11 cellular contexts compared by ENCODE assay signal in the genomic region with DNA sequence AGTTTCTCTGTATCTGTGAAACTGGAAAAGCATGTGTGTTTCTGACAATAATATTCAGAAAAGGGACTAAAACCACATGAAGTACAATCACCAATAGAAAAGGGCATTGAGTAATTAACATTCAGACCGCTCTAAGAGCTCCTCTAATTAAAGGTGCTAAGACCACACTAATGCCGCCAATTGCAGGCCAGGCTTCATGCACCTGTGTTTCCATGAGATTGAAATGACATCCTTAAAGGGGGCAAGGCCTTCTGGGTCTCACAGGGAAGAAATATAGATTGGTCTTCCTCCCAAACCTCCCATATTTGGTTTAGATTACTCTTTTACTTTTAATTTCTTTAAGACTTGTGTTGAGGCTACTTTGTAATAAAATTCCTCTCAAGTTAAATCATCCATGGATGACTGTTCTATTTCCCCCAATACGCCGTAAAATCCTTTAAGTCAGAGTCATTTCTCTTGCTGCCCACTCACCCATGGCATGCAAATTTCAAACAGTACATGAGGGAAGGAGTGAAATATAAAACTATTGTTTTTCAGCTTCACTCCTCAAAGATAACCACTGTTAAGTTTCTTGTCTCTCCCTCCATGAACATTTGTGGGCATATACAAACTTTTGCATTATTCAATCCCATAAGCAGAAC.
DNase-seq lines count a peak whose midpoint lies in the region; ATAC-seq and TF ChIP-seq lines count a peak whose summit lies in the region.
"Had no signal": no experiment of that assay in that cellular context is flagged by ENCODE, and none has a peak within 500 bp of the region (broad histone marks: within the 10 kb centered on the region; RNA-seq: fewer than 3 reads in every experiment).

No MANE protein-coding gene starts in this region.

- H3K4me1 Mint-ChIP-seq in activated CD8-positive, alpha-beta memory T cell treated with anti-CD3 and anti-CD28 coated beads, Interleukin-2, amount 10 ng/mL, durations not matched to agents 7 days and 5 days: no peaks in the 10 kb centered on the region

- ATAC-seq in GM21447 (IDR thresholded peaks at IDR 0.05; ENCODE audit: unreplicated experiment): peak; percentile 62
- ATAC-seq in HG03457 (IDR thresholded peaks at IDR 0.05; ENCODE audit: unreplicated experiment): peak; percentile 81
- ATAC-seq in activated CD8-positive, alpha-beta memory T cell treated with anti-CD3 and anti-CD28 coated beads, Interleukin-2, amount 10 ng/mL, durations not matched to agents 7 days and 5 days: no peak
- ATAC-seq in activated CD4-positive, CD25-positive, alpha-beta regulatory T cell treated with anti-CD3 and anti-CD28 coated beads, Interleukin-2, amount 50 U/mL, for 24 hours: no peak

- no peaks in the 10 kb centered on the region for H3K9me3 Mint-ChIP-seq in activated CD8-positive, alpha-beta memory T cell treated with anti-CD3 and anti-CD28 coated beads, Interleukin-2, amount 10 ng/mL, durations not matched to agents 7 days and 5 days (ENCODE audit: low read depth)
- H3K9me3 Mint-ChIP-seq: stimulated activated naive CD8-positive, alpha-beta T cell treated with anti-CD3 and anti-CD28 coated beads, Interleukin-15, Interleukin-2, amounts not matched to agents 100 ng/mL and 50 ng/mL, for 24 hours had no signal

- no peak overlapping the region for H3K4me3 ChIP-seq in choroid plexus epithelial cell (ENCODE audit: low read depth, low read length)
- H3K4me3 ChIP-seq: BLaER1 treated with 17β-estradiol and CSF1 and Interleukin-3, amounts not matched to agents 10 nM and 100 nM had no signal

- CTCF ChIA-PET in activated CD8-positive, alpha-beta memory T cell treated with anti-CD3 and anti-CD28 coated beads, Interleukin-2, amount 10 ng/mL, durations not matched to agents 7 days and 5 days (lab: Charles Lee): no interaction called here

- peaks cover 6% of the 10 kb centered on the region for H3K36me3 Mint-ChIP-seq in activated CD8-positive, alpha-beta memory T cell treated with anti-CD3 and anti-CD28 coated beads, Interleukin-2, amount 10 ng/mL, durations not matched to agents 7 days and 5 days

- TF ChIP-seq CTCF in choroid plexus epithelial cell (conservative IDR thresholded peaks at IDR 0.05; ENCODE audit: low read depth, low read length): no peak

- no peak overlapping the region for H3K4me3 Mint-ChIP-seq in activated CD8-positive, alpha-beta memory T cell treated with anti-CD3 and anti-CD28 coated beads, Interleukin-2, amount 10 ng/mL, durations not matched to agents 7 days and 5 days
- H3K4me3 Mint-ChIP-seq: stimulated activated naive CD8-positive, alpha-beta T cell treated with anti-CD3 and anti-CD28 coated beads, Interleukin-15, Interleukin-2, amounts not matched to agents 100 ng/mL and 50 ng/mL, for 24 hours had no signal

- no peaks in the 10 kb centered on the region for H3K27me3 Mint-ChIP-seq in activated CD8-positive, alpha-beta memory T cell treated with anti-CD3 and anti-CD28 coated beads, Interleukin-2, amount 10 ng/mL, durations not matched to agents 7 days and 5 days
- H3K27me3 Mint-ChIP-seq: stimulated activated naive CD8-positive, alpha-beta T cell treated with anti-CD3 and anti-CD28 coated beads, Interleukin-15, Interleukin-2, amounts not matched to agents 100 ng/mL and 50 ng/mL, for 24 hours had no signal

- peak; percentile 34 for DNase-seq in AG20443 (ENCODE audit: low spot score)
- DNase-seq in choroid plexus epithelial cell (ENCODE audit: low read depth): peak; percentile 52
- no peak for DNase-seq in activated CD8-positive, alpha-beta memory T cell treated with anti-CD3 and anti-CD28 coated beads, Interleukin-2, amount 10 ng/mL, durations not matched to agents 7 days and 5 days
- DNase-seq in NK-92 (lab: John Stamatoyannopoulos, UW; ENCODE audit: unreplicated experiment): no peak
- DNase-seq in SIG-M5 (lab: John Stamatoyannopoulos, UW): no peak
- DNase-seq: NCI-H2029 treated with DMSO at 0.1 percent for 48 hours had no signal

- H3K27ac Mint-ChIP-seq in activated CD8-positive, alpha-beta memory T cell treated with anti-CD3 and anti-CD28 coated beads, Interleukin-2, amount 10 ng/mL, durations not matched to agents 7 days and 5 days: no peak overlapping the region
- H3K27ac Mint-ChIP-seq: stimulated activated naive CD8-positive, alpha-beta T cell treated with anti-CD3 and anti-CD28 coated beads, Interleukin-15, Interleukin-2, amounts not matched to agents 100 ng/mL and 50 ng/mL, for 24 hours had no signal

Comparison
In these comparisons a context has a peak if more than half of its experiments do, and no peak if none do; other contexts are left out.
1. DNase-seq: peak in AG20443 (single experiment) and choroid plexus epithelial cell (single experiment); none in activated CD8-positive, alpha-beta memory T cell treated with anti-CD3 and anti-CD28 coated beads, Interleukin-2, amount 10 ng/mL, durations not matched to agents 7 days and 5 days (single experiment), NK-92 (single experiment) and SIG-M5 (single experiment).
2. ATAC-seq: peak in GM21447 (single experiment) and HG03457 (single experiment); none in activated CD8-positive, alpha-beta memory T cell treated with anti-CD3 and anti-CD28 coated beads, Interleukin-2, amount 10 ng/mL, durations not matched to agents 7 days and 5 days (single experiment) and activated CD4-positive, CD25-positive, alpha-beta regulatory T cell treated with anti-CD3 and anti-CD28 coated beads, Interleukin-2, amount 50 U/mL, for 24 hours (0 of 2).